In genomic region chr17:3761918-3762380, GRCh38 we compare ENCODE assay signal across 17 cellular contexts. TPM values are rescaled to one million over a fixed set of nuclear protein-coding genes. Genes with fewer than 3 reads are reported as not detected.
DNase-seq lines count a peak whose midpoint lies in the region; ATAC-seq and TF ChIP-seq lines count a peak whose summit lies in the region.
"Had no signal": no experiment of that assay in that cellular context is flagged by ENCODE, and none has a peak within 500 bp of the region (broad histone marks: within the 10 kb centered on the region; RNA-seq: fewer than 3 reads in every experiment).

No MANE protein-coding gene starts in this region.

- H2BK15ac ChIP-seq in neuronal stem cell (ENCODE audit: low read length): no peak overlapping the region

- peaks cover 46% of the 10 kb centered on the region for H3K4me1 Mint-ChIP-seq in activated CD8-positive, alpha-beta T cell treated with anti-CD3 and anti-CD28 coated beads for 36 hours (ENCODE audit: low read depth)
- H3K4me1 Mint-ChIP-seq in activated CD8-positive, alpha-beta T cell treated with anti-CD3 and anti-CD28 coated beads, Interleukin-2, amount 10 ng/mL, durations not matched to agents 7 days and 5 days (ENCODE audit: low read depth): peaks cover 53% of the 10 kb centered on the region
- H3K4me1 Mint-ChIP-seq in natural killer cell treated with Interleukin-12 subunit alpha and Interleukin-12 subunit beta and Interleukin-15 and Interleukin-18, amount 100 ng/mL, for 72 hours (ENCODE audit: low read depth in 2 of 2): peaks cover 55 to 57% of the 10 kb centered on the region in 2 donors
- peaks cover 42 to 61% of the 10 kb centered on the region in 2 donors for H3K4me1 Mint-ChIP-seq in natural killer cell
- peaks cover 35% of the 10 kb centered on the region for H3K4me1 Mint-ChIP-seq in stimulated activated memory B cell treated with anti-CD40 and anti-IgM and Interleukin-4, amounts not matched to agents 10 μg/mL and 1 μg/mL and 100 μg/mL, for 72 hours

- no peak overlapping the region for H3K4me3 Mint-ChIP-seq in activated CD8-positive, alpha-beta T cell treated with anti-CD3 and anti-CD28 coated beads for 36 hours
- no peak overlapping the region for H3K4me3 Mint-ChIP-seq in activated CD8-positive, alpha-beta T cell treated with anti-CD3 and anti-CD28 coated beads, Interleukin-2, amount 10 ng/mL, durations not matched to agents 7 days and 5 days
- H3K4me3 Mint-ChIP-seq in natural killer cell treated with Interleukin-12 subunit alpha and Interleukin-12 subunit beta and Interleukin-15 and Interleukin-18, amount 100 ng/mL, for 72 hours: peak overlapping the region; percentile 80
- H3K4me3 Mint-ChIP-seq in natural killer cell: no peak overlapping the region
- H3K4me3 Mint-ChIP-seq in stimulated activated memory B cell treated with anti-CD40 and anti-IgM and Interleukin-4, amounts not matched to agents 10 μg/mL and 1 μg/mL and 100 μg/mL, for 72 hours: no peak overlapping the region
- H3K4me3 Mint-ChIP-seq: CD14-positive monocyte had no signal

- no peaks in the 10 kb centered on the region for H3K36me3 ChIP-seq in neuronal stem cell (replicated peaks in 1 of 2; ENCODE audit: control insufficient read depth in 2 of 2, insufficient read depth in 2 of 2, low read length in 2 of 2)
- H3K36me3 ChIP-seq in GM23248 (ENCODE audit: low read depth): no peaks in the 10 kb centered on the region
- H3K36me3 ChIP-seq: BLaER1 had no signal

- peak overlapping the region; percentile 57 for H2AK5ac ChIP-seq in neuronal stem cell (ENCODE audit: low read depth, low read length)

- H3K4ac ChIP-seq in neuronal stem cell (ENCODE audit: low read length): no peak overlapping the region

- no peaks in the 10 kb centered on the region for H4K20me1 ChIP-seq in GM23248 (ENCODE audit: insufficient read depth)
- H4K20me1 ChIP-seq: BLaER1 had no signal

- H2AFZ ChIP-seq in neuronal stem cell (ENCODE audit: low read length): no peak overlapping the region
- no peak overlapping the region for H2AFZ ChIP-seq in GM23248

- H3K18ac ChIP-seq in neuronal stem cell (ENCODE audit: low read length): peak overlapping the region; percentile 51

- POLR2A ChIA-PET in activated CD8-positive, alpha-beta T cell treated with anti-CD3 and anti-CD28 coated beads for 36 hours (lab: Charles Lee): interaction anchor here (1.3 to 2.4 kb wide), 5 partner anchors 10 to 83 kb away, joined by 4 to 16 read pairs (median 6); no protein-coding TSS in a partner anchor
- POLR2A ChIA-PET in activated CD8-positive, alpha-beta T cell treated with anti-CD3 and anti-CD28 coated beads, Interleukin-2, amount 10 ng/mL, durations not matched to agents 7 days and 5 days (lab: Charles Lee): no interaction called here

- H3F3A ChIP-seq in GM23248 (ENCODE audit: insufficient read depth): no peaks in the 10 kb centered on the region

- H3K27me3 ChIP-seq in neuronal stem cell (ENCODE audit: control insufficient read depth in 3 of 3, insufficient read depth in 3 of 3, low read depth in 1 of 3, low read length in 3 of 3): peaks cover 0 to under 1% (median 0%) of the 10 kb centered on the region in 3 experiments
- H3K27me3 ChIP-seq in GM23248 (replicated peaks; ENCODE audit: insufficient read depth): no peaks in the 10 kb centered on the region
- H3K27me3 ChIP-seq: BLaER1 had no signal

- CTCF ChIA-PET in activated CD8-positive, alpha-beta T cell treated with anti-CD3 and anti-CD28 coated beads for 36 hours (lab: Charles Lee): interaction anchor here (1.0 to 2.4 kb wide), 5 partner anchors 21 to 65 kb away, joined by 3 to 13 read pairs (median 7); no protein-coding TSS in a partner anchor
- CTCF ChIA-PET in activated CD8-positive, alpha-beta T cell treated with anti-CD3 and anti-CD28 coated beads, Interleukin-2, amount 10 ng/mL, durations not matched to agents 7 days and 5 days (lab: Charles Lee): interaction anchor here (1.0 to 3.5 kb wide), 5 partner anchors 9 to 25 kb away, joined by 3 to 34 read pairs (median 3); no protein-coding TSS in a partner anchor

- H3K14ac ChIP-seq in neuronal stem cell (ENCODE audit: low read length): no peak overlapping the region

- H3K4me1 ChIP-seq in neuronal stem cell (ENCODE audit: control insufficient read depth in 2 of 2, insufficient read depth in 1 of 2, low read depth in 1 of 2, low read length in 2 of 2) (no peaks in the 10 kb centered on the region), GM23248 (ENCODE audit: insufficient read depth) (no peaks in the 10 kb centered on the region)

- H3K4me3 ChIP-seq in neuronal stem cell (ENCODE audit: low read length in 2 of 2): no peak overlapping the region
- H3K4me3 ChIP-seq in GM23248: no peak overlapping the region
- H3K4me3 ChIP-seq: BLaER1 had no signal

- H3K23ac ChIP-seq in neuronal stem cell (ENCODE audit: low read depth, low read length, poor library complexity): no peak overlapping the region

- H2BK120ac ChIP-seq in neuronal stem cell (ENCODE audit: low read depth, low read length): no peak overlapping the region

- in situ Hi-C loops in GM23248 (cut with MboI): no loop called here

- H3K9ac ChIP-seq in neuronal stem cell (ENCODE audit: low read depth, low read length, poor library complexity) (peak overlapping the region; percentile 78), GM23248 (no peak overlapping the region)
- H3K9ac ChIP-seq: BLaER1 had no signal

- H3K4me2 ChIP-seq in neuronal stem cell (ENCODE audit: insufficient read depth, low read length, poor library complexity, severe bottlenecking) (no peak overlapping the region), GM23248 (ENCODE audit: unreplicated experiment) (no peak overlapping the region)
- H3K4me2 ChIP-seq: BLaER1 had no signal

- H3K9me3 Mint-ChIP-seq in activated CD8-positive, alpha-beta T cell treated with anti-CD3 and anti-CD28 coated beads for 36 hours: peaks cover 18% of the 10 kb centered on the region
- H3K9me3 Mint-ChIP-seq in activated CD8-positive, alpha-beta T cell treated with anti-CD3 and anti-CD28 coated beads, Interleukin-2, amount 10 ng/mL, durations not matched to agents 7 days and 5 days (ENCODE audit: insufficient read depth): peaks cover 12% of the 10 kb centered on the region
- peaks cover 7% of the 10 kb centered on the region for H3K9me3 Mint-ChIP-seq in natural killer cell treated with Interleukin-12 subunit alpha and Interleukin-12 subunit beta and Interleukin-15 and Interleukin-18, amount 100 ng/mL, for 72 hours
- H3K9me3 Mint-ChIP-seq in natural killer cell: no peaks in the 10 kb centered on the region
- peaks cover 6% of the 10 kb centered on the region for H3K9me3 Mint-ChIP-seq in stimulated activated memory B cell treated with anti-CD40 and anti-IgM and Interleukin-4, amounts not matched to agents 10 μg/mL and 1 μg/mL and 100 μg/mL, for 72 hours

- H3K36me3 Mint-ChIP-seq in activated CD8-positive, alpha-beta T cell treated with anti-CD3 and anti-CD28 coated beads for 36 hours (ENCODE audit: low read depth): peaks cover 21% of the 10 kb centered on the region
- H3K36me3 Mint-ChIP-seq in activated CD8-positive, alpha-beta T cell treated with anti-CD3 and anti-CD28 coated beads, Interleukin-2, amount 10 ng/mL, durations not matched to agents 7 days and 5 days (ENCODE audit: low read depth): peaks cover 24% of the 10 kb centered on the region
- peaks cover 14% of the 10 kb centered on the region for H3K36me3 Mint-ChIP-seq in natural killer cell treated with Interleukin-12 subunit alpha and Interleukin-12 subunit beta and Interleukin-15 and Interleukin-18, amount 100 ng/mL, for 72 hours
- H3K36me3 Mint-ChIP-seq in natural killer cell: no peaks in the 10 kb centered on the region
- no peaks in the 10 kb centered on the region for H3K36me3 Mint-ChIP-seq in stimulated activated memory B cell treated with anti-CD40 and anti-IgM and Interleukin-4, amounts not matched to agents 10 μg/mL and 1 μg/mL and 100 μg/mL, for 72 hours
- H3K36me3 Mint-ChIP-seq: CD4-positive, alpha-beta memory T cell had no signal

- no CpG with 5 or more reads among the region's 16 CpGs for WGBS in neuronal stem cell (ENCODE audit: extremely low coverage in 2 of 2, insufficient read length in 2 of 2, insufficient replicate concordance in 1 of 2), 2 donors
- 67 to 71% methylated on average over 15 to 16 of the region's 16 CpGs for WGBS in GM23248 (ENCODE audit: low coverage in 1 of 2, low lambda C conversion rate in 2 of 2, missing lambda C conversion rate in 2 of 2), 2 experiments

- no peak overlapping the region for H3K27ac ChIP-seq in neuronal stem cell (replicated peaks; ENCODE audit: low read length)
- no peak overlapping the region for H3K27ac ChIP-seq in GM23248
- H3K27ac ChIP-seq: BLaER1, HL-60 had no signal

- ATAC-seq in activated CD8-positive, alpha-beta T cell treated with anti-CD3 and anti-CD28 coated beads for 36 hours: no peak
- no peak for ATAC-seq in activated CD8-positive, alpha-beta T cell treated with anti-CD3 and anti-CD28 coated beads, Interleukin-2, amount 10 ng/mL, durations not matched to agents 7 days and 5 days
- no peak for ATAC-seq in natural killer cell treated with Interleukin-12 subunit alpha and Interleukin-12 subunit beta and Interleukin-15 and Interleukin-18, amount 100 ng/mL, for 72 hours
- ATAC-seq in natural killer cell: no peak
- ATAC-seq in stimulated activated memory B cell treated with anti-CD40 and anti-IgM and Interleukin-4, amounts not matched to agents 10 μg/mL and 1 μg/mL and 100 μg/mL, for 72 hours: no peak
- no peak for ATAC-seq in HG03025 (IDR thresholded peaks at IDR 0.05; ENCODE audit: low FRiP score, unreplicated experiment)

- H4K91ac ChIP-seq in neuronal stem cell (ENCODE audit: low read depth, low read length, poor library complexity): no peak overlapping the region

- TF ChIP-seq CTCF in activated CD8-positive, alpha-beta T cell treated with anti-CD3 and anti-CD28 coated beads for 36 hours (IDR thresholded peaks at IDR 0.05): no peak
- TF ChIP-seq CTCF in natural killer cell (IDR thresholded peaks at IDR 0.05): no peak

- no peaks in the 10 kb centered on the region for H3K79me1 ChIP-seq in neuronal stem cell (ENCODE audit: low read depth, low read length)

- H3K27me3 Mint-ChIP-seq in activated CD8-positive, alpha-beta T cell treated with anti-CD3 and anti-CD28 coated beads for 36 hours: peaks cover 3% of the 10 kb centered on the region
- H3K27me3 Mint-ChIP-seq in activated CD8-positive, alpha-beta T cell treated with anti-CD3 and anti-CD28 coated beads, Interleukin-2, amount 10 ng/mL, durations not matched to agents 7 days and 5 days (ENCODE audit: low read depth): peaks cover 2% of the 10 kb centered on the region
- H3K27me3 Mint-ChIP-seq in natural killer cell treated with Interleukin-12 subunit alpha and Interleukin-12 subunit beta and Interleukin-15 and Interleukin-18, amount 100 ng/mL, for 72 hours: no peaks in the 10 kb centered on the region
- H3K27me3 Mint-ChIP-seq in natural killer cell (ENCODE audit: low read depth in 2 of 2): no peaks in the 10 kb centered on the region
- no peaks in the 10 kb centered on the region for H3K27me3 Mint-ChIP-seq in stimulated activated memory B cell treated with anti-CD40 and anti-IgM and Interleukin-4, amounts not matched to agents 10 μg/mL and 1 μg/mL and 100 μg/mL, for 72 hours

- peak overlapping the region; percentile 86 for H2BK12ac ChIP-seq in neuronal stem cell (ENCODE audit: low read length)

- no peak overlapping the region for H4K8ac ChIP-seq in neuronal stem cell (ENCODE audit: low read depth, low read length)

- no peaks in the 10 kb centered on the region for H3K79me2 ChIP-seq in GM23248 (ENCODE audit: insufficient read depth)

- intact Hi-C loops in activated CD8-positive, alpha-beta T cell treated with anti-CD3 and anti-CD28 coated beads for 36 hours (cut with micrococcal nuclease): loop anchor here (5.0 to 10.0 kb wide), 2 partner anchors 35 to 47 kb away; no protein-coding TSS in a partner anchor
- intact Hi-C loops in natural killer cell (cut with micrococcal nuclease): no loop called here

- H3K27ac Mint-ChIP-seq in activated CD8-positive, alpha-beta T cell treated with anti-CD3 and anti-CD28 coated beads for 36 hours: peak overlapping the region; percentile 49
- no peak overlapping the region for H3K27ac Mint-ChIP-seq in activated CD8-positive, alpha-beta T cell treated with anti-CD3 and anti-CD28 coated beads, Interleukin-2, amount 10 ng/mL, durations not matched to agents 7 days and 5 days
- H3K27ac Mint-ChIP-seq in natural killer cell treated with Interleukin-12 subunit alpha and Interleukin-12 subunit beta and Interleukin-15 and Interleukin-18, amount 100 ng/mL, for 72 hours: peak overlapping the region; percentile 85 to 97
- peak overlapping the region in 1 of 2 donors; percentile 94 for H3K27ac Mint-ChIP-seq in natural killer cell
- peak overlapping the region; percentile 85 for H3K27ac Mint-ChIP-seq in stimulated activated memory B cell treated with anti-CD40 and anti-IgM and Interleukin-4, amounts not matched to agents 10 μg/mL and 1 μg/mL and 100 μg/mL, for 72 hours

- no peak overlapping the region for H2BK5ac ChIP-seq in neuronal stem cell (ENCODE audit: low read length)

- H3K9me3 ChIP-seq in neuronal stem cell (replicated peaks in 1 of 2; ENCODE audit: control insufficient read depth in 2 of 2, insufficient read depth in 1 of 2, low read depth in 1 of 2, low read length in 2 of 2) (peaks cover 0 to 9% of the 10 kb centered on the region in 2 donors), GM23248 (ENCODE audit: low read depth) (no peaks in the 10 kb centered on the region)

- DNase-seq in activated CD8-positive, alpha-beta T cell treated with anti-CD3 and anti-CD28 coated beads for 36 hours: no peak
- no peak for DNase-seq in activated CD8-positive, alpha-beta T cell treated with anti-CD3 and anti-CD28 coated beads, Interleukin-2, amount 10 ng/mL, durations not matched to agents 7 days and 5 days
- DNase-seq in natural killer cell treated with Interleukin-12 subunit alpha and Interleukin-12 subunit beta and Interleukin-15 and Interleukin-18, amount 100 ng/mL, for 72 hours (ENCODE audit: low spot score): peak; percentile 35
- no peak for DNase-seq in natural killer cell
- no peak for DNase-seq in neuronal stem cell (ENCODE audit: low spot score)
- no peak for DNase-seq in GM23248
- DNase-seq: 8988T; CD4-positive, alpha-beta memory T cell; DMS153; DMS79; GF-D8; HCEC 1CT had no signal

- H3K9me2 ChIP-seq in GM23248 (ENCODE audit: insufficient read depth): no peaks in the 10 kb centered on the region

RNA-seq across cellular contexts. Expression of gene HASPIN, which starts 38.2 kb away (rescaled TPM):
- 10 to 100 TPM; 20.7 to 21.3 TPM for total RNA-seq in activated CD8-positive, alpha-beta T cell treated with anti-CD3 and anti-CD28 coated beads for 36 hours
- 10 to 100 TPM; 27.0 to 28.1 TPM for total RNA-seq in activated CD8-positive, alpha-beta T cell treated with anti-CD3 and anti-CD28 coated beads, Interleukin-2, amount 10 ng/mL, durations not matched to agents 7 days and 5 days
- total RNA-seq in natural killer cell treated with Interleukin-12 subunit alpha and Interleukin-12 subunit beta and Interleukin-15 and Interleukin-18, amount 100 ng/mL, for 72 hours: 10 to 100 TPM; 44.2 to 64.6 TPM
- total RNA-seq in natural killer cell: under 1 TPM; 0.33 to 0.79 (median 0.70) TPM
- 12.3 TPM for polyA plus RNA-seq in neuronal stem cell (2013, experiment 1 of 2)
- 12.4 TPM for polyA plus RNA-seq in neuronal stem cell (2013, experiment 2 of 2)
- total RNA-seq in GM23248 (2014; rRNA removed; shearing (Covaris generic)): 1.9 and 3.0 TPM in 2 replicates
- polyA plus RNA-seq in GM23248 (2016; fragmentation: Nextera tagmentation; extraction: Ambion mirVana): 1.1 and 1.4 TPM in 2 replicates
- polyA plus RNA-seq: CD14-positive monocyte had no signal

RNA-seq across cellular contexts. Expression of gene ITGAE, which starts 39.0 kb away (rescaled TPM):
- 10 to 100 TPM; 31.8 to 32.4 TPM for total RNA-seq in activated CD8-positive, alpha-beta T cell treated with anti-CD3 and anti-CD28 coated beads for 36 hours
- total RNA-seq in activated CD8-positive, alpha-beta T cell treated with anti-CD3 and anti-CD28 coated beads, Interleukin-2, amount 10 ng/mL, durations not matched to agents 7 days and 5 days: 10 to 100 TPM; 22.9 to 23.2 TPM
- total RNA-seq in natural killer cell treated with Interleukin-12 subunit alpha and Interleukin-12 subunit beta and Interleukin-15 and Interleukin-18, amount 100 ng/mL, for 72 hours: 10 to 100 TPM; 73.9 to 97.8 TPM
- total RNA-seq in natural killer cell: 10 to 100 TPM; 12.8 to 13.8 (median 13.8) TPM
- 59.7 TPM for polyA plus RNA-seq in neuronal stem cell (2013, experiment 1 of 2)
- polyA plus RNA-seq in neuronal stem cell (2013, experiment 2 of 2): 59.3 TPM
- 11.8 and 23.3 TPM in 2 replicates for total RNA-seq in GM23248 (2014; rRNA removed; shearing (Covaris generic))
- polyA plus RNA-seq in GM23248 (2016; fragmentation: Nextera tagmentation; extraction: Ambion mirVana): 80.3 and 83.6 TPM in 2 replicates
